ENCODE assay signal across 1 cellular context in the genomic region with DNA sequence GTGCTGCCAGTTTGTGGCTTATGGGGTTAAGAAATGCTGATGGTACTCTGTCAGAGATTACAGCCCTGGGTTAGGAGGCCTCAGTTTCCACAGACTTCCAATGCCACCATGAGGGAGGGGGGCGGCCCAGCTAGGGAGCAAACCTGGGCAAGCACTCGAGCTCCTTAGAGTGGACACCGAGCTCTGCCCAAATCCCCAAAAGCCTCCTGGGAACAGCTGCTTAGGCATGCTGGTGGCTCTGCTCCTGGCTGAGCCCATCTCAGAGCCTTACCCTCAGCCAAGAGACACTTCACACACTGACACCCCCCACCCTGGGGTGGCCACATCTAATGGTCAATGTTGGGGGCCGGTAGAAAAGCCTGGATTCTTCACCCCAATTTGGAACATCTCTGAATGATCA.
TF ChIP-seq lines count a peak whose summit lies in the region.

No MANE protein-coding gene starts in this region.

TF ChIP-seq in H1, 55 proteins besides CTCF, POLR2A, EP300 and RAD21:
- no peak for TF ChIP-seq SIRT6 (IDR thresholded peaks at IDR 0.05; ENCODE audit: low read length)
- TF ChIP-seq SAP30 (IDR thresholded peaks at IDR 0.05; ENCODE audit: insufficient read depth, insufficient replicate concordance, low read length): no peak
- no peak for TF ChIP-seq TAF7 (optimal IDR thresholded peaks at IDR 0.05; ENCODE audit: borderline replicate concordance, low read depth, low read length)
- TF ChIP-seq TCF12 (IDR thresholded peaks at IDR 0.05; ENCODE audit: low read depth, low read length): no peak
- TF ChIP-seq SIN3A (conservative IDR thresholded peaks at IDR 0.05 in 1 of 2, IDR thresholded peaks at IDR 0.05 in 1 of 2; ENCODE audit: low read depth in 1 of 2, low read length in 2 of 2): no peak
- no peak for TF ChIP-seq BRCA1 (IDR thresholded peaks at IDR 0.05; ENCODE audit: low read depth, low read length)
- no peak for TF ChIP-seq MAFK (IDR thresholded peaks at IDR 0.05; ENCODE audit: low read depth, low read length)
- no peak for TF ChIP-seq TBP (IDR thresholded peaks at IDR 0.05; ENCODE audit: low read depth, low read length)
- TF ChIP-seq RBBP5 (IDR thresholded peaks at IDR 0.05; ENCODE audit: borderline replicate concordance, low read depth, low read length): no peak
- no peak for TF ChIP-seq ASH2L (IDR thresholded peaks at IDR 0.05; ENCODE audit: low read length)
- TF ChIP-seq SUZ12 (IDR thresholded peaks at IDR 0.05; ENCODE audit: low read length): no peak
- TF ChIP-seq GTF2F1 (IDR thresholded peaks at IDR 0.05; ENCODE audit: borderline replicate concordance, low read depth, low read length): no peak
- TF ChIP-seq RFX5 (IDR thresholded peaks at IDR 0.05; ENCODE audit: borderline replicate concordance, low read depth, low read length): no peak
- no peak for TF ChIP-seq CHD1 (IDR thresholded peaks at IDR 0.05; ENCODE audit: low read depth, low read length)
- TF ChIP-seq EGR1 (IDR thresholded peaks at IDR 0.05; ENCODE audit: borderline replicate concordance, low read depth, low read length): no peak
- TF ChIP-seq PHF8 (conservative IDR thresholded peaks at IDR 0.05; ENCODE audit: low read depth, low read length): no peak
- no peak for TF ChIP-seq CBX5 (IDR thresholded peaks at IDR 0.05; ENCODE audit: low read depth, low read length)
- no peak for TF ChIP-seq JUN (IDR thresholded peaks at IDR 0.05; ENCODE audit: low read depth, low read length)
- TF ChIP-seq, protein P1, sequence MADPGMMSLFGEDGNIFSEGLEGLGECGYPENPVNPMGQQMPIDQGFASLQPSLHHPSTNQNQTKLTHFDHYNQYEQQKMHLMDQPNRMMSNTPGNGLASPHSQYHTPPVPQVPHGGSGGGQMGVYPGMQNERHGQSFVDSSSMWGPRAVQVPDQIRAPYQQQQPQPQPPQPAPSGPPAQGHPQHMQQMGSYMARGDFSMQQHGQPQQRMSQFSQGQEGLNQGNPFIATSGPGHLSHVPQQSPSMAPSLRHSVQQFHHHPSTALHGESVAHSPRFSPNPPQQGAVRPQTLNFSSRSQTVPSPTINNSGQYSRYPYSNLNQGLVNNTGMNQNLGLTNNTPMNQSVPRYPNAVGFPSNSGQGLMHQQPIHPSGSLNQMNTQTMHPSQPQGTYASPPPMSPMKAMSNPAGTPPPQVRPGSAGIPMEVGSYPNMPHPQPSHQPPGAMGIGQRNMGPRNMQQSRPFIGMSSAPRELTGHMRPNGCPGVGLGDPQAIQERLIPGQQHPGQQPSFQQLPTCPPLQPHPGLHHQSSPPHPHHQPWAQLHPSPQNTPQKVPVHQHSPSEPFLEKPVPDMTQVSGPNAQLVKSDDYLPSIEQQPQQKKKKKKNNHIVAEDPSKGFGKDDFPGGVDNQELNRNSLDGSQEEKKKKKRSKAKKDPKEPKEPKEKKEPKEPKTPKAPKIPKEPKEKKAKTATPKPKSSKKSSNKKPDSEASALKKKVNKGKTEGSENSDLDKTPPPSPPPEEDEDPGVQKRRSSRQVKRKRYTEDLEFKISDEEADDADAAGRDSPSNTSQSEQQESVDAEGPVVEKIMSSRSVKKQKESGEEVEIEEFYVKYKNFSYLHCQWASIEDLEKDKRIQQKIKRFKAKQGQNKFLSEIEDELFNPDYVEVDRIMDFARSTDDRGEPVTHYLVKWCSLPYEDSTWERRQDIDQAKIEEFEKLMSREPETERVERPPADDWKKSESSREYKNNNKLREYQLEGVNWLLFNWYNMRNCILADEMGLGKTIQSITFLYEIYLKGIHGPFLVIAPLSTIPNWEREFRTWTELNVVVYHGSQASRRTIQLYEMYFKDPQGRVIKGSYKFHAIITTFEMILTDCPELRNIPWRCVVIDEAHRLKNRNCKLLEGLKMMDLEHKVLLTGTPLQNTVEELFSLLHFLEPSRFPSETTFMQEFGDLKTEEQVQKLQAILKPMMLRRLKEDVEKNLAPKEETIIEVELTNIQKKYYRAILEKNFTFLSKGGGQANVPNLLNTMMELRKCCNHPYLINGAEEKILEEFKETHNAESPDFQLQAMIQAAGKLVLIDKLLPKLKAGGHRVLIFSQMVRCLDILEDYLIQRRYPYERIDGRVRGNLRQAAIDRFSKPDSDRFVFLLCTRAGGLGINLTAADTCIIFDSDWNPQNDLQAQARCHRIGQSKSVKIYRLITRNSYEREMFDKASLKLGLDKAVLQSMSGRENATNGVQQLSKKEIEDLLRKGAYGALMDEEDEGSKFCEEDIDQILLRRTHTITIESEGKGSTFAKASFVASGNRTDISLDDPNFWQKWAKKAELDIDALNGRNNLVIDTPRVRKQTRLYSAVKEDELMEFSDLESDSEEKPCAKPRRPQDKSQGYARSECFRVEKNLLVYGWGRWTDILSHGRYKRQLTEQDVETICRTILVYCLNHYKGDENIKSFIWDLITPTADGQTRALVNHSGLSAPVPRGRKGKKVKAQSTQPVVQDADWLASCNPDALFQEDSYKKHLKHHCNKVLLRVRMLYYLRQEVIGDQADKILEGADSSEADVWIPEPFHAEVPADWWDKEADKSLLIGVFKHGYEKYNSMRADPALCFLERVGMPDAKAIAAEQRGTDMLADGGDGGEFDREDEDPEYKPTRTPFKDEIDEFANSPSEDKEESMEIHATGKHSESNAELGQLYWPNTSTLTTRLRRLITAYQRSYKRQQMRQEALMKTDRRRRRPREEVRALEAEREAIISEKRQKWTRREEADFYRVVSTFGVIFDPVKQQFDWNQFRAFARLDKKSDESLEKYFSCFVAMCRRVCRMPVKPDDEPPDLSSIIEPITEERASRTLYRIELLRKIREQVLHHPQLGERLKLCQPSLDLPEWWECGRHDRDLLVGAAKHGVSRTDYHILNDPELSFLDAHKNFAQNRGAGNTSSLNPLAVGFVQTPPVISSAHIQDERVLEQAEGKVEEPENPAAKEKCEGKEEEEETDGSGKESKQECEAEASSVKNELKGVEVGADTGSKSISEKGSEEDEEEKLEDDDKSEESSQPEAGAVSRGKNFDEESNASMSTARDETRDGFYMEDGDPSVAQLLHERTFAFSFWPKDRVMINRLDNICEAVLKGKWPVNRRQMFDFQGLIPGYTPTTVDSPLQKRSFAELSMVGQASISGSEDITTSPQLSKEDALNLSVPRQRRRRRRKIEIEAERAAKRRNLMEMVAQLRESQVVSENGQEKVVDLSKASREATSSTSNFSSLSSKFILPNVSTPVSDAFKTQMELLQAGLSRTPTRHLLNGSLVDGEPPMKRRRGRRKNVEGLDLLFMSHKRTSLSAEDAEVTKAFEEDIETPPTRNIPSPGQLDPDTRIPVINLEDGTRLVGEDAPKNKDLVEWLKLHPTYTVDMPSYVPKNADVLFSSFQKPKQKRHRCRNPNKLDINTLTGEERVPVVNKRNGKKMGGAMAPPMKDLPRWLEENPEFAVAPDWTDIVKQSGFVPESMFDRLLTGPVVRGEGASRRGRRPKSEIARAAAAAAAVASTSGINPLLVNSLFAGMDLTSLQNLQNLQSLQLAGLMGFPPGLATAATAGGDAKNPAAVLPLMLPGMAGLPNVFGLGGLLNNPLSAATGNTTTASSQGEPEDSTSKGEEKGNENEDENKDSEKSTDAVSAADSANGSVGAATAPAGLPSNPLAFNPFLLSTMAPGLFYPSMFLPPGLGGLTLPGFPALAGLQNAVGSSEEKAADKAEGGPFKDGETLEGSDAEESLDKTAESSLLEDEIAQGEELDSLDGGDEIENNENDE (IDR thresholded peaks at IDR 0.05; ENCODE audit: insufficient replicate concordance, low read length): no peak
